1 cellular context compared by ENCODE assay signal in genomic region chr4:105605493-105605892, GRCh38.
TF ChIP-seq lines count a peak whose summit lies in the region.

No MANE protein-coding gene starts in this region.

TF ChIP-seq in GM12878, 131 proteins besides CTCF, POLR2A, EP300 and RAD21 (continued from another document and continues in another):
- TF ChIP-seq ZNF687 (IDR thresholded peaks at IDR 0.05): no peak
- no peak for TF ChIP-seq SREBF2 (IDR thresholded peaks at IDR 0.05; ENCODE audit: low read length)
- no peak for TF ChIP-seq ZNF24 (IDR thresholded peaks at IDR 0.05)
- TF ChIP-seq TARDBP (IDR thresholded peaks at IDR 0.05; ENCODE audit: borderline replicate concordance): no peak
- no peak for TF ChIP-seq POLR2AphosphoS2 (IDR thresholded peaks at IDR 0.05; ENCODE audit: low read depth, low read length)
- TF ChIP-seq BHLHE40 (IDR thresholded peaks at IDR 0.05; ENCODE audit: borderline replicate concordance in 1 of 2, low read depth in 2 of 2, low read length in 1 of 2): no peak
- no peak for TF ChIP-seq PBX3 (IDR thresholded peaks at IDR 0.05; ENCODE audit: insufficient replicate concordance, low read depth, low read length)
- TF ChIP-seq ZNF217 (IDR thresholded peaks at IDR 0.05): peak; percentile 46; the same call in 1 of the 2 replicates
- TF ChIP-seq E2F4 (IDR thresholded peaks at IDR 0.05; ENCODE audit: low read depth, low read length): no peak
- no peak for TF ChIP-seq POLR2AphosphoS5 (IDR thresholded peaks at IDR 0.05; ENCODE audit: low read length)
- TF ChIP-seq MYB (IDR thresholded peaks at IDR 0.05; ENCODE audit: borderline replicate concordance, low read depth, low read length): no peak
- TF ChIP-seq RELB (IDR thresholded peaks at IDR 0.05; ENCODE audit: low read depth): peak; percentile 22; the same call in 1 of the 2 replicates
- no peak for TF ChIP-seq ZNF622 (IDR thresholded peaks at IDR 0.05)
- no peak for TF ChIP-seq ZNF592 (IDR thresholded peaks at IDR 0.05)
- TF ChIP-seq ZBTB33 (IDR thresholded peaks at IDR 0.05): no peak
- no peak for TF ChIP-seq SUPT20H (IDR thresholded peaks at IDR 0.05; ENCODE audit: borderline replicate concordance, control insufficient read depth, low read depth, low read length)
- TF ChIP-seq HDAC2 (IDR thresholded peaks at IDR 0.05): no peak
- no peak for TF ChIP-seq RBBP5 (conservative IDR thresholded peaks at IDR 0.05)
- no peak for TF ChIP-seq NR2C1 (IDR thresholded peaks at IDR 0.05)
- no peak for TF ChIP-seq BCLAF1 (IDR thresholded peaks at IDR 0.05)
- TF ChIP-seq TCF7 (IDR thresholded peaks at IDR 0.05; ENCODE audit: borderline replicate concordance): no peak
- TF ChIP-seq SMC3 (IDR thresholded peaks at IDR 0.05; ENCODE audit: borderline replicate concordance, low read length): no peak
- no peak for TF ChIP-seq BACH1 (IDR thresholded peaks at IDR 0.05; ENCODE audit: borderline replicate concordance)
- TF ChIP-seq ZNF207 (IDR thresholded peaks at IDR 0.05; ENCODE audit: borderline replicate concordance): no peak
- no peak for TF ChIP-seq RUNX3 (IDR thresholded peaks at IDR 0.05; ENCODE audit: low read length)
- TF ChIP-seq HDGF (IDR thresholded peaks at IDR 0.05): no peak
- TF ChIP-seq IRF4 (IDR thresholded peaks at IDR 0.05; ENCODE audit: low read depth, low read length): 0 out of 2 replicates have a peak, but pooled peaks have one; percentile 35
- no peak for TF ChIP-seq ZBTB11 (CRISPR knock-in tag; IDR thresholded peaks at IDR 0.05)
- no peak for TF ChIP-seq IRF3 (IDR thresholded peaks at IDR 0.05)
- TF ChIP-seq NRF1 (conservative IDR thresholded peaks at IDR 0.05; ENCODE audit: low read depth, low read length): no peak
- no peak for TF ChIP-seq CREM (IDR thresholded peaks at IDR 0.05; ENCODE audit: low read depth)
- TF ChIP-seq SMARCA5 (IDR thresholded peaks at IDR 0.05): no peak
- TF ChIP-seq DPF2 (IDR thresholded peaks at IDR 0.05): peak; percentile 57; the same call in 1 of the 2 replicates
- TF ChIP-seq WRNIP1 (IDR thresholded peaks at IDR 0.05; ENCODE audit: borderline replicate concordance, low read depth, low read length): no peak
- TF ChIP-seq RCOR1 (conservative IDR thresholded peaks at IDR 0.05; ENCODE audit: low read depth, low read length): no peak
- TF ChIP-seq ELK1 (IDR thresholded peaks at IDR 0.05; ENCODE audit: low read depth, low read length): no peak
